In genomic region chr12:66190519-66191406, GRCh38 we compare ENCODE assay signal across 10 cellular contexts. TPM values are rescaled to one million over a fixed set of nuclear protein-coding genes. Genes with fewer than 3 reads are reported as not detected.
A peak's percentile ranks its signal among the peaks of the same experiment; 100 is the strongest.
DNase-seq lines count a peak whose midpoint lies in the region; ATAC-seq and TF ChIP-seq lines count a peak whose summit lies in the region.
"Had no signal": no experiment of that assay in that cellular context is flagged by ENCODE, and none has a peak within 500 bp of the region (broad histone marks: within the 10 kb centered on the region; RNA-seq: fewer than 3 reads in every experiment).

No MANE protein-coding gene starts in this region.

- no peaks in the 10 kb centered on the region for H3K36me3 ChIP-seq in CD4-positive, CD25-positive, alpha-beta regulatory T cell (ENCODE audit: control insufficient read depth, insufficient read depth, low read length)
- no peaks in the 10 kb centered on the region for H3K36me3 ChIP-seq in HEK293 (ENCODE audit: control insufficient read depth in 2 of 2, insufficient read depth in 1 of 2, low read length in 2 of 2)
- H3K36me3 ChIP-seq in SJCRH30 = peaks cover 31% of the 10 kb centered on the region

- peak overlapping the region in 3 of 4 donors; percentile 18 to 76 (median 34) for H3K4me3 Mint-ChIP-seq in CD4-positive, CD25-positive, alpha-beta regulatory T cell
- peak overlapping the region in 4 of 5 donors; percentile 1 to 73 (median 44) for H3K4me3 Mint-ChIP-seq in immature natural killer cell

- H3K4me1 Mint-ChIP-seq in CD4-positive, CD25-positive, alpha-beta regulatory T cell = peaks cover 5 to 26% (median 15%) of the 10 kb centered on the region in 4 donors
- H3K4me1 Mint-ChIP-seq in immature natural killer cell = peaks cover 7 to 18% of the 10 kb centered on the region in 2 donors

- no peaks in the 10 kb centered on the region for H3K36me3 Mint-ChIP-seq in CD4-positive, CD25-positive, alpha-beta regulatory T cell
- peaks cover 0 to 5% (median 0%) of the 10 kb centered on the region in 3 donors for H3K36me3 Mint-ChIP-seq in immature natural killer cell

- no peaks in the 10 kb centered on the region for H3K4me1 ChIP-seq in CD4-positive, CD25-positive, alpha-beta regulatory T cell (ENCODE audit: control insufficient read depth, insufficient read depth, low read length, poor library complexity, severe bottlenecking)
- peaks cover 11% of the 10 kb centered on the region; the same call in 1 of the 2 replicates for H3K4me1 ChIP-seq in HEK293 (ENCODE audit: control insufficient read depth, insufficient read depth, low read length)
- peaks cover 6% of the 10 kb centered on the region; the same call in 1 of the 2 replicates for H3K4me1 ChIP-seq in SJCRH30

- peaks cover 0 to 2% of the 10 kb centered on the region in 2 experiments for H3K9me3 ChIP-seq in CD4-positive, CD25-positive, alpha-beta regulatory T cell (ENCODE audit: control insufficient read depth in 2 of 2, low read length in 2 of 2)
- no peaks in the 10 kb centered on the region for H3K9me3 ChIP-seq in HEK293 (ENCODE audit: control insufficient read depth, insufficient read depth, low read depth, low read length)
- H3K9me3 ChIP-seq in SJCRH30 (replicated peaks) = no peaks in the 10 kb centered on the region

- no peak for DNase-seq in CD4-positive, CD25-positive, alpha-beta regulatory T cell
- DNase-seq in SJCRH30 = peak; percentile 60 to 80
- DNase-seq in immature natural killer cell = no peak
- DNase-seq in effector CD4-positive, alpha-beta T cell = no peak
- no peak for DNase-seq in stimulated activated CD4-positive, alpha-beta T cell treated with anti-CD3 and anti-CD28 coated beads, Interleukin-4, amount 100 ng/mL, for 4 hours
- DNase-seq in HK-2 (ENCODE audit: unreplicated experiment) = no peak
- DNase-seq: NCI-H2171 treated with DMSO at 0.1 percent for 48 hours had no signal

- TF ChIP-seq CTCF in HEK293 (tag by site-specific recombination; IDR thresholded peaks at IDR 0.05) = no peak

- no peak for ATAC-seq in CD4-positive, CD25-positive, alpha-beta regulatory T cell (ENCODE audit: low read depth in 2 of 2)
- no peak for ATAC-seq in HG03439 (IDR thresholded peaks at IDR 0.05; ENCODE audit: unreplicated experiment)
- ATAC-seq: HCT116 had no signal

- CTCF ChIA-PET in HEK293 (lab: Yijun Ruan, JAX) = interaction anchor here (0.9 kb wide), 1 partner anchor 21 kb away, joined by 3 read pairs; the partner anchor contains the start of gene TMBIM4

- H3K27me3 Mint-ChIP-seq in CD4-positive, CD25-positive, alpha-beta regulatory T cell = peaks cover 19% of the 10 kb centered on the region
- peaks cover 4 to 42% (median 26%) of the 10 kb centered on the region in 3 donors for H3K27me3 Mint-ChIP-seq in immature natural killer cell (ENCODE audit: low read depth in 3 of 3)

- no peak overlapping the region for H3K4me3 ChIP-seq in CD4-positive, CD25-positive, alpha-beta regulatory T cell (ENCODE audit: low read depth, low read length)
- H3K4me3 ChIP-seq in HEK293 (ENCODE audit: low read depth, low read length) (no peak overlapping the region), SJCRH30 (peak overlapping the region; percentile 70)

- no peak overlapping the region for H3K27ac ChIP-seq in CD4-positive, CD25-positive, alpha-beta regulatory T cell (ENCODE audit: insufficient read depth, low read length, poor library complexity, severe bottlenecking)
- H3K27ac ChIP-seq in HEK293 (ENCODE audit: extremely low read depth, low read depth, low read length) = no peak overlapping the region
- peak overlapping the region; percentile 91 for H3K27ac ChIP-seq in SJCRH30

- H3K27ac Mint-ChIP-seq in CD4-positive, CD25-positive, alpha-beta regulatory T cell = no peak overlapping the region
- H3K27ac Mint-ChIP-seq in immature natural killer cell = peak overlapping the region in 2 of 6 donors; percentile 2 to 8

- peaks cover 4% of the 10 kb centered on the region for H3K27me3 ChIP-seq in CD4-positive, CD25-positive, alpha-beta regulatory T cell (ENCODE audit: control insufficient read depth, insufficient read depth, low read length)
- no peaks in the 10 kb centered on the region for H3K27me3 ChIP-seq in SJCRH30

- POLR2A ChIA-PET in HEK293 (lab: Yijun Ruan, JAX) = interaction anchor here (0.9 kb wide), 1 partner anchor 21 kb away, joined by 3 read pairs; the partner anchor contains the start of gene TMBIM4

- H3K9me3 Mint-ChIP-seq in CD4-positive, CD25-positive, alpha-beta regulatory T cell = peaks cover 0 to 5% (median 0%) of the 10 kb centered on the region in 7 donors
- peaks cover 0 to 2% (median 0%) of the 10 kb centered on the region in 6 donors for H3K9me3 Mint-ChIP-seq in immature natural killer cell

TF ChIP-seq in HEK293, 187 proteins besides CTCF, POLR2A, EP300 and RAD21 (continues in another document):
- no peak for TF ChIP-seq ZEB2 (tag by site-specific recombination; IDR thresholded peaks at IDR 0.05)
- peak; percentile 87 for TF ChIP-seq ZNF394 (tag by site-specific recombination; IDR thresholded peaks at IDR 0.05; ENCODE audit: borderline replicate concordance)
- no peak for TF ChIP-seq ZNF174 (tag by site-specific recombination; IDR thresholded peaks at IDR 0.05)
- no peak for TF ChIP-seq ZNF529 (tag by site-specific recombination; IDR thresholded peaks at IDR 0.05; ENCODE audit: insufficient replicate concordance)
- no peak for TF ChIP-seq ZBTB8A (tag by site-specific recombination; IDR thresholded peaks at IDR 0.05)
- TF ChIP-seq ZNF600 (tag by site-specific recombination; IDR thresholded peaks at IDR 0.05) = peak; percentile 38; the same call in 1 of the 2 replicates
- TF ChIP-seq ZBTB20 (tag by site-specific recombination; IDR thresholded peaks at IDR 0.05) = no peak
- TF ChIP-seq ZNF704 (tag by site-specific recombination; IDR thresholded peaks at IDR 0.05) = no peak
- no peak for TF ChIP-seq ZNF558 (tag by site-specific recombination; IDR thresholded peaks at IDR 0.05)
- TF ChIP-seq IKZF3 (tag by site-specific recombination; IDR thresholded peaks at IDR 0.05) = no peak
- no peak for TF ChIP-seq SP3 (tag by site-specific recombination; IDR thresholded peaks at IDR 0.05)
- TF ChIP-seq ZNF692 (tag by site-specific recombination; IDR thresholded peaks at IDR 0.05) = no peak
- TF ChIP-seq, protein P1, sequence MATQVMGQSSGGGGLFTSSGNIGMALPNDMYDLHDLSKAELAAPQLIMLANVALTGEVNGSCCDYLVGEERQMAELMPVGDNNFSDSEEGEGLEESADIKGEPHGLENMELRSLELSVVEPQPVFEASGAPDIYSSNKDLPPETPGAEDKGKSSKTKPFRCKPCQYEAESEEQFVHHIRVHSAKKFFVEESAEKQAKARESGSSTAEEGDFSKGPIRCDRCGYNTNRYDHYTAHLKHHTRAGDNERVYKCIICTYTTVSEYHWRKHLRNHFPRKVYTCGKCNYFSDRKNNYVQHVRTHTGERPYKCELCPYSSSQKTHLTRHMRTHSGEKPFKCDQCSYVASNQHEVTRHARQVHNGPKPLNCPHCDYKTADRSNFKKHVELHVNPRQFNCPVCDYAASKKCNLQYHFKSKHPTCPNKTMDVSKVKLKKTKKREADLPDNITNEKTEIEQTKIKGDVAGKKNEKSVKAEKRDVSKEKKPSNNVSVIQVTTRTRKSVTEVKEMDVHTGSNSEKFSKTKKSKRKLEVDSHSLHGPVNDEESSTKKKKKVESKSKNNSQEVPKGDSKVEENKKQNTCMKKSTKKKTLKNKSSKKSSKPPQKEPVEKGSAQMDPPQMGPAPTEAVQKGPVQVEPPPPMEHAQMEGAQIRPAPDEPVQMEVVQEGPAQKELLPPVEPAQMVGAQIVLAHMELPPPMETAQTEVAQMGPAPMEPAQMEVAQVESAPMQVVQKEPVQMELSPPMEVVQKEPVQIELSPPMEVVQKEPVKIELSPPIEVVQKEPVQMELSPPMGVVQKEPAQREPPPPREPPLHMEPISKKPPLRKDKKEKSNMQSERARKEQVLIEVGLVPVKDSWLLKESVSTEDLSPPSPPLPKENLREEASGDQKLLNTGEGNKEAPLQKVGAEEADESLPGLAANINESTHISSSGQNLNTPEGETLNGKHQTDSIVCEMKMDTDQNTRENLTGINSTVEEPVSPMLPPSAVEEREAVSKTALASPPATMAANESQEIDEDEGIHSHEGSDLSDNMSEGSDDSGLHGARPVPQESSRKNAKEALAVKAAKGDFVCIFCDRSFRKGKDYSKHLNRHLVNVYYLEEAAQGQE (tag by site-specific recombination; IDR thresholded peaks at IDR 0.05) = no peak

RNA-seq across cellular contexts. Expression of gene IRAK3, which starts 1.7 kb away (rescaled TPM):
- 3.6 TPM for total RNA-seq in CD4-positive, CD25-positive, alpha-beta regulatory T cell
- polyA plus RNA-seq in CD4-positive, CD25-positive, alpha-beta regulatory T cell = 1 to 10 TPM in 2 of 4 donors, under 1 TPM in 2; 0.23 to 1.6 (median 1.1) TPM
- 49.8 and 57.3 TPM in 2 replicates for total RNA-seq in SJCRH30 (2014; rRNA removed; shearing (Covaris generic))
- polyA plus RNA-seq in immature natural killer cell = 1 to 10 TPM in 1 of 3 donors, under 1 TPM in 1, not detected in 1; 0.53 to 1.2 TPM

RNA-seq across cellular contexts. Expression of gene TMBIM4, which starts 21.0 kb away (rescaled TPM):
- 51.1 TPM for total RNA-seq in CD4-positive, CD25-positive, alpha-beta regulatory T cell
- polyA plus RNA-seq in CD4-positive, CD25-positive, alpha-beta regulatory T cell = 100 to 1,000 TPM; 313 to 470 (median 385) TPM
- total RNA-seq in SJCRH30 (2014; rRNA removed; shearing (Covaris generic)) = 66.8 and 75.5 TPM in 2 replicates
- 100 to 1,000 TPM; 314 to 540 (median 336) TPM for polyA plus RNA-seq in immature natural killer cell

Comparison
In these comparisons a context has a peak if more than half of its experiments do, and no peak if none do; other contexts are left out.
1. DNase-seq: peak in SJCRH30 (2 of 2); none in CD4-positive, CD25-positive, alpha-beta regulatory T cell (0 of 3), immature natural killer cell (0 of 3), effector CD4-positive, alpha-beta T cell (single experiment), stimulated activated CD4-positive, alpha-beta T cell treated with anti-CD3 and anti-CD28 coated beads, Interleukin-4, amount 100 ng/mL, for 4 hours (0 of 2) and HK-2 (single experiment).
2. RNA of gene IRAK3, which starts 1.7 kb away (total RNA-seq): 49.8 to 57.3 TPM in SJCRH30; 3.6 TPM in CD4-positive, CD25-positive, alpha-beta regulatory T cell (single experiment); every median in the first group is over 10 times any median in the second.